In the genomic region with DNA sequence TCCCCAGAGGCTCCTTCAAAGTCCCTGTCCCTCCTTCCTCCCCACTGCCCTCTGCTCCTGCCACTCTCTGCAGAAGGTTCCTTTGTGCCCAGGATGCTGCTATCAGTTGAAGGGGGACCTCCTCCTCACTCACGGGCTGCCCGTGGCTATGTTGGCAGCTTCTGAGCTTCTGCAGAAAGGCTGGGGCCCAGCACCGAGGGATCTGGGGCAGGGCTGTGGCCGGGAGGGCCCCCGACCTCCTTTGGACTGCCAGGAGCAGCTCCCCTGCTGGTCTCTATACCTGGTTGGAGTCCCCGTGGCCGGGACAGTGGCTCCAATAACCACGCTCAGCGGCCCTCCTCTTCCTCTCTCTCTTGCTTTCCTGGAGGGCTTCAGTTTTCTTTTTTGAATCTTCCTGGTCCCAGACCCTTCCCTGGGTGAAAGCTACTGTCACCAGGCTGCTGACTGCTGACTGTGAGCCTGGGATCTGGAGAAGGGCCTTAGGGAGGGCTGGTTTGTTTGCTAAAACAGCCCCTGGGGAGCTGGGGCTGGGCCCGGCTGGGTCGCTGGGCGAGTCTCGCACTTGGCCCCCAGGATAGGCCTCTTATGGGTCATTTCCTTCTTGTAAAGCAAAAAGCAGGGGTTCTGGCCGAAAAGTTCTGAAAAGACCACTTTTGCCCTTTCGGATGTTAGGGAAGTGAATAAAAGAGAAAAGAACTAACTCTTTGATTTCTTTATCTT, we compare ENCODE assay signal across 24 cellular contexts. TPM values are rescaled to one million over a fixed set of nuclear protein-coding genes. Genes with fewer than 3 reads are reported as not detected.
"Had no signal": no experiment of that assay in that cellular context is flagged by ENCODE, and none has a peak within 500 bp of the region (broad histone marks: within the 10 kb centered on the region; RNA-seq: fewer than 3 reads in every experiment).

No MANE protein-coding gene starts in this region.

- H3K4me1 ChIP-seq: colonic mucosa had no signal

- H3K36me3 Mint-ChIP-seq: activated CD8-positive, alpha-beta memory T cell treated with anti-CD3 and anti-CD28 coated beads, Interleukin-2, amount 10 ng/mL, durations not matched to agents 7 days and 5 days; stimulated activated effector memory CD8-positive, alpha-beta T cell treated with anti-CD3 and anti-CD28 coated beads, Interleukin-12 subunit alpha, Interleukin-12 subunit beta, amount 100 ng/mL, for 72 hours had no signal

- H3K4me1 Mint-ChIP-seq: activated B cell treated with CpG ODN at 0.5 μM for 24 hours; activated CD4-positive, alpha-beta T cell treated with anti-CD3 and anti-CD28 coated beads for 36 hours; activated CD8-positive, alpha-beta memory T cell treated with anti-CD3 and anti-CD28 coated beads, Interleukin-2, amount 10 ng/mL, durations not matched to agents 7 days and 5 days; activated naive CD4-positive, alpha-beta T cell treated with anti-CD3 and anti-CD28 coated beads, Interleukin-2, amount 50 U/mL, for 24 hours; naive thymus-derived CD4-positive, alpha-beta T cell; stimulated activated effector memory CD8-positive, alpha-beta T cell treated with anti-CD3 and anti-CD28 coated beads, Interleukin-12 subunit alpha, Interleukin-12 subunit beta, amount 100 ng/mL, for 72 hours had no signal

- H3K27me3 Mint-ChIP-seq: activated CD8-positive, alpha-beta memory T cell treated with anti-CD3 and anti-CD28 coated beads, Interleukin-2, amount 10 ng/mL, durations not matched to agents 7 days and 5 days; activated naive CD4-positive, alpha-beta T cell treated with anti-CD3 and anti-CD28 coated beads, Interleukin-2, amount 50 U/mL, for 24 hours had no signal

- H3K4me3 ChIP-seq: colonic mucosa, dorsolateral prefrontal cortex, sigmoid colon, upper lobe of left lung had no signal

- H3K27ac ChIP-seq: colonic mucosa, dorsolateral prefrontal cortex, neutrophil, upper lobe of left lung had no signal

- H3K4me3 Mint-ChIP-seq: activated B cell treated with CpG ODN at 0.5 μM for 24 hours; activated CD4-positive, alpha-beta T cell treated with anti-CD3 and anti-CD28 coated beads for 36 hours; activated CD8-positive, alpha-beta memory T cell treated with anti-CD3 and anti-CD28 coated beads, Interleukin-2, amount 10 ng/mL, durations not matched to agents 7 days and 5 days; activated CD8-positive, alpha-beta T cell treated with anti-CD3 and anti-CD28 coated beads, Interleukin-2, amount 10 ng/mL, durations not matched to agents 7 days and 5 days; activated naive CD4-positive, alpha-beta T cell treated with anti-CD3 and anti-CD28 coated beads, Interleukin-2, amount 50 U/mL, for 24 hours; naive thymus-derived CD4-positive, alpha-beta T cell; stimulated activated effector memory CD8-positive, alpha-beta T cell treated with anti-CD3 and anti-CD28 coated beads, Interleukin-12 subunit alpha, Interleukin-12 subunit beta, amount 100 ng/mL, for 72 hours; stimulated activated naive CD8-positive, alpha-beta T cell treated with anti-CD3 and anti-CD28 coated beads, Interleukin-15, Interleukin-2, amounts not matched to agents 100 ng/mL and 50 ng/mL, for 24 hours had no signal

- H3K9me3 ChIP-seq: colonic mucosa, neutrophil, sigmoid colon, upper lobe of left lung had no signal

- H3K9me3 Mint-ChIP-seq: activated naive CD4-positive, alpha-beta T cell treated with anti-CD3 and anti-CD28 coated beads, Interleukin-2, amount 50 U/mL, for 24 hours; stimulated activated naive CD8-positive, alpha-beta T cell treated with anti-CD3 and anti-CD28 coated beads, Interleukin-15, Interleukin-2, amounts not matched to agents 100 ng/mL and 50 ng/mL, for 24 hours had no signal

- H3K27me3 ChIP-seq: colonic mucosa, dorsolateral prefrontal cortex, neutrophil, sigmoid colon, upper lobe of left lung had no signal

- H3K27ac Mint-ChIP-seq: activated B cell treated with CpG ODN at 0.5 μM for 24 hours; activated CD4-positive, alpha-beta T cell treated with anti-CD3 and anti-CD28 coated beads for 36 hours; activated CD8-positive, alpha-beta memory T cell treated with anti-CD3 and anti-CD28 coated beads, Interleukin-2, amount 10 ng/mL, durations not matched to agents 7 days and 5 days; activated CD8-positive, alpha-beta T cell treated with anti-CD3 and anti-CD28 coated beads, Interleukin-2, amount 10 ng/mL, durations not matched to agents 7 days and 5 days; activated naive CD4-positive, alpha-beta T cell treated with anti-CD3 and anti-CD28 coated beads, Interleukin-2, amount 50 U/mL, for 24 hours; activated T-helper 2 cell treated with anti-CD3 and anti-CD28 coated beads, Interferon-gamma antibody, Interleukin-2, Interleukin-4, amounts not matched to agents 10 μg/mL and 5 μg/mL and 100 μg/mL, durations not matched to agents 14 hours and 24 hours and 36 hours; naive thymus-derived CD4-positive, alpha-beta T cell; stimulated activated effector memory CD8-positive, alpha-beta T cell treated with anti-CD3 and anti-CD28 coated beads, Interleukin-12 subunit alpha, Interleukin-12 subunit beta, amount 100 ng/mL, for 72 hours; stimulated activated naive CD8-positive, alpha-beta T cell treated with anti-CD3 and anti-CD28 coated beads, Interleukin-15, Interleukin-2, amounts not matched to agents 100 ng/mL and 50 ng/mL, for 24 hours had no signal

- H3K36me3 ChIP-seq: colonic mucosa, neutrophil, sigmoid colon, upper lobe of left lung had no signal

- DNase-seq: activated B cell treated with CpG ODN at 0.5 μM for 24 hours; activated CD4-positive, alpha-beta T cell treated with anti-CD3 and anti-CD28 coated beads for 36 hours; activated CD8-positive, alpha-beta memory T cell treated with anti-CD3 and anti-CD28 coated beads, Interleukin-2, amount 10 ng/mL, durations not matched to agents 7 days and 5 days; activated CD8-positive, alpha-beta T cell treated with anti-CD3 and anti-CD28 coated beads, Interleukin-2, amount 10 ng/mL, durations not matched to agents 7 days and 5 days; activated T-cell treated with anti-CD3 and anti-CD28 coated beads, Interleukin-2, amount 50 U/mL, for 48 hours; cerebellar nuclear complex; colonic mucosa; dorsolateral prefrontal cortex; effector memory CD4-positive, alpha-beta T cell; islet precursor cell; left cardiac atrium; midbrain; naive thymus-derived CD4-positive, alpha-beta T cell; sigmoid colon; small intestine; stimulated activated CD4-positive, alpha-beta T cell treated with anti-CD3 and anti-CD28 coated beads, Interleukin-4, amount 100 ng/mL, for 24 hours; substantia nigra; T-helper 2 cell; upper lobe of left lung had no signal

RNA-seq across cellular contexts. Expression of gene SORCS2, which starts 46.9 kb away (rescaled TPM):
- total RNA-seq: activated B cell treated with CpG ODN at 0.5 μM for 24 hours; activated CD8-positive, alpha-beta T cell treated with anti-CD3 and anti-CD28 coated beads, Interleukin-2, amount 10 ng/mL, durations not matched to agents 7 days and 5 days had no signal
